Comparison of ENCODE assay signal across 28 cellular contexts in genomic region chr6:46741910-46742309, GRCh38. TPM values are rescaled to one million over a fixed set of nuclear protein-coding genes. Genes with fewer than 3 reads are reported as not detected.
DNase-seq lines count a peak whose midpoint lies in the region; ATAC-seq, FAIRE-seq and TF ChIP-seq lines count a peak whose summit lies in the region.
"Had no signal": no experiment of that assay in that cellular context is flagged by ENCODE, and none has a peak within 500 bp of the region (broad histone marks: within the 10 kb centered on the region; RNA-seq: fewer than 3 reads in every experiment).

No MANE protein-coding gene starts in this region.

- H3K23ac ChIP-seq in IMR-90 (ENCODE audit: low read depth, low read length), result no peak overlapping the region

- no peaks in the 10 kb centered on the region for H3K4me1 Mint-ChIP-seq in neural progenitor cell
- H3K4me1 Mint-ChIP-seq: CD4-positive, alpha-beta memory T cell; CD4-positive, CD25-positive, alpha-beta regulatory T cell; CD8-positive, alpha-beta memory T cell had no signal

- H2BK120ac ChIP-seq in IMR-90 (ENCODE audit: low read depth, low read length), result no peak overlapping the region

- no peaks in the 10 kb centered on the region for H3K9me3 Mint-ChIP-seq in neural progenitor cell
- H3K9me3 Mint-ChIP-seq: CD8-positive, alpha-beta memory T cell had no signal

- peaks cover 4% of the 10 kb centered on the region for H3K27me3 Mint-ChIP-seq in neural progenitor cell (ENCODE audit: insufficient read depth, low read depth)

- no peak overlapping the region for H4K91ac ChIP-seq in IMR-90 (ENCODE audit: insufficient read depth, low read depth, low read length)

- H3K4me2 ChIP-seq in IMR-90 (ENCODE audit: low read depth, low read length) (no peak overlapping the region), K562 (ENCODE audit: insufficient read depth, low read length) (no peak overlapping the region), mammary epithelial cell (ENCODE audit: insufficient read depth, low read depth, low read length) (no peak overlapping the region), neural progenitor cell (no peak overlapping the region)
- H3K4me2 ChIP-seq: BLaER1 had no signal

- no peak for TF ChIP-seq EP300 in K562 (IDR thresholded peaks at IDR 0.05; ENCODE audit: low read length)

- no peak overlapping the region for H2BK15ac ChIP-seq in IMR-90 (ENCODE audit: low read depth, low read length)

- H3K56ac ChIP-seq in IMR-90 (ENCODE audit: extremely low read depth, insufficient read depth, low read length), result no peak overlapping the region

- H3K4ac ChIP-seq in IMR-90 (ENCODE audit: low read depth, low read length), result no peak overlapping the region

- CTCF ChIA-PET in IMR-90 (lab: Yijun Ruan, JAX) (no interaction called here), K562 (lab: Yijun Ruan, JAX; ENCODE audit: low intra/inter-chr PET ratio) (no interaction called here), mammary epithelial cell (lab: Charles Lee; ENCODE audit: low non-redundant PET) (no interaction called here)

- no peaks in the 10 kb centered on the region for H3K79me1 ChIP-seq in IMR-90 (ENCODE audit: low read depth in 1 of 2, low read length in 2 of 2)

- H3K79me2 ChIP-seq in K562 (ENCODE audit: control insufficient read depth, insufficient read depth, low read length), result no peaks in the 10 kb centered on the region
- H3K79me2 ChIP-seq in mammary epithelial cell (ENCODE audit: insufficient read depth, low read length), result no peaks in the 10 kb centered on the region
- no peaks in the 10 kb centered on the region for H3K79me2 ChIP-seq in neural progenitor cell (ENCODE audit: low read depth)

- H3K4me3 Mint-ChIP-seq in neural progenitor cell, result no peak overlapping the region
- H3K4me3 Mint-ChIP-seq: CD14-positive monocyte; CD4-positive, alpha-beta memory T cell; CD4-positive, CD25-positive, alpha-beta regulatory T cell; CD8-positive, alpha-beta memory T cell had no signal

- H2AFZ ChIP-seq in IMR-90 (replicated peaks; ENCODE audit: low read length, poor library complexity), result no peak overlapping the region
- H2AFZ ChIP-seq in K562 (ENCODE audit: low read depth, low read length), result no peak overlapping the region
- no peak overlapping the region for H2AFZ ChIP-seq in mammary epithelial cell (ENCODE audit: low read depth, low read length)
- H2AFZ ChIP-seq in neural progenitor cell (replicated peaks), result no peak overlapping the region

- no peak overlapping the region for H2BK5ac ChIP-seq in IMR-90 (ENCODE audit: low read depth, low read length, poor library complexity, severe bottlenecking)

- H3K27ac Mint-ChIP-seq in neural progenitor cell, result no peak overlapping the region
- H3K27ac Mint-ChIP-seq: CD14-positive monocyte; CD4-positive, alpha-beta memory T cell; CD8-positive, alpha-beta memory T cell had no signal

- no peaks in the 10 kb centered on the region for H3F3A ChIP-seq in neural progenitor cell (ENCODE audit: low read depth)

- POLR2A ChIA-PET in IMR-90 (lab: Charles Lee; ENCODE audit: unreplicated experiment) (no interaction called here), K562 (lab: Yijun Ruan, JAX) (no interaction called here)

- TF ChIP-seq POLR2A in IMR-90 (IDR thresholded peaks at IDR 0.05; ENCODE audit: low read depth, low read length), result no peak
- TF ChIP-seq POLR2A in K562 (conservative IDR thresholded peaks at IDR 0.05), result no peak

- H3K27ac ChIP-seq in IMR-90 (ENCODE audit: insufficient read depth, low read length), result no peak overlapping the region
- H3K27ac ChIP-seq in K562 (ENCODE audit: extremely low read depth, low read depth, low read length), result no peak overlapping the region
- H3K27ac ChIP-seq in mammary epithelial cell (ENCODE audit: insufficient read depth, low read depth, low read length), result no peak overlapping the region
- H3K27ac ChIP-seq in neural progenitor cell, result no peak overlapping the region
- H3K27ac ChIP-seq: BLaER1 had no signal

- no peak overlapping the region for H3K14ac ChIP-seq in IMR-90 (replicated peaks; ENCODE audit: low read depth, low read length)

- H3K27me3 ChIP-seq in IMR-90 (ENCODE audit: control insufficient read depth, insufficient read depth, low read length), result no peaks in the 10 kb centered on the region
- no peaks in the 10 kb centered on the region for H3K27me3 ChIP-seq in K562 (ENCODE audit: control insufficient read depth in 2 of 2, insufficient read depth in 2 of 2, low read length in 2 of 2)
- no peaks in the 10 kb centered on the region for H3K27me3 ChIP-seq in mammary epithelial cell (ENCODE audit: insufficient read depth, low read length)
- peaks cover 9% of the 10 kb centered on the region for H3K27me3 ChIP-seq in neural progenitor cell
- H3K27me3 ChIP-seq: BE2C, BLaER1 had no signal

- no peak overlapping the region for H2BK20ac ChIP-seq in IMR-90 (ENCODE audit: low read depth, low read length)

- H3K9me1 ChIP-seq in IMR-90 (ENCODE audit: insufficient read depth, low read length) (no peaks in the 10 kb centered on the region), K562 (ENCODE audit: control insufficient read depth, insufficient read depth, low read length) (no peaks in the 10 kb centered on the region)

- TF ChIP-seq RAD21 in IMR-90 (IDR thresholded peaks at IDR 0.05; ENCODE audit: low read length) (no peak), K562 (CRISPR knock-in tag; conservative IDR thresholded peaks at IDR 0.05 in 1 of 2, IDR thresholded peaks at IDR 0.05 in 1 of 2) (no peak)

- dilution Hi-C loops in IMR-90 (cut with HindIII; ENCODE audit: low sequenced_read_pairs, unreplicated experiment) (no loop called here), mammary epithelial cell (cut with HindIII; ENCODE audit: low sequenced_read_pairs) (no loop called here)

- in situ Hi-C loops in IMR-90 (cut with MboI; ENCODE audit: low sequenced_read_pairs), result no loop called here
- in situ Hi-C loops in K562 (cut with MboI), result no loop called here
- in situ Hi-C loops in mammary epithelial cell (cut with MboI; ENCODE audit: low sequenced_read_pairs in 2 of 2), result no loop called here

- H2AK5ac ChIP-seq in IMR-90 (ENCODE audit: low read depth, low read length), result no peak overlapping the region

- H4K20me1 ChIP-seq in IMR-90 (ENCODE audit: insufficient read depth, low read length) (no peaks in the 10 kb centered on the region), K562 (replicated peaks; ENCODE audit: control insufficient read depth, insufficient read depth, low read length) (no peaks in the 10 kb centered on the region), mammary epithelial cell (ENCODE audit: insufficient read depth, low read length) (no peaks in the 10 kb centered on the region), neural progenitor cell (ENCODE audit: low read depth) (no peaks in the 10 kb centered on the region)
- H4K20me1 ChIP-seq: BLaER1 had no signal

- H4K8ac ChIP-seq in IMR-90 (ENCODE audit: low read depth in 2 of 2, low read length in 2 of 2), result no peak overlapping the region

- H3K18ac ChIP-seq in IMR-90 (ENCODE audit: low read depth, low read length), result no peak overlapping the region

- H2AK9ac ChIP-seq in IMR-90 (replicated peaks; ENCODE audit: low read depth, low read length, poor library complexity), result no peak overlapping the region

- H3K36me3 ChIP-seq in IMR-90 (ENCODE audit: control insufficient read depth, insufficient read depth, low read length), result no peaks in the 10 kb centered on the region
- H3K36me3 ChIP-seq in K562 (ENCODE audit: control insufficient read depth, insufficient read depth, low read length), result no peaks in the 10 kb centered on the region
- no peaks in the 10 kb centered on the region for H3K36me3 ChIP-seq in mammary epithelial cell (ENCODE audit: insufficient read depth, low read length)
- no peaks in the 10 kb centered on the region for H3K36me3 ChIP-seq in neural progenitor cell
- H3K36me3 ChIP-seq: BE2C, BLaER1 had no signal

- no peaks in the 10 kb centered on the region for H3K4me1 ChIP-seq in IMR-90 (ENCODE audit: control insufficient read depth, insufficient read depth, low read length)
- H3K4me1 ChIP-seq in K562 (replicated peaks in 1 of 2; ENCODE audit: control insufficient read depth in 2 of 2, insufficient read depth in 2 of 2, low read length in 2 of 2), result no peaks in the 10 kb centered on the region
- peaks cover 8% of the 10 kb centered on the region for H3K4me1 ChIP-seq in mammary epithelial cell (ENCODE audit: insufficient read depth, low read length)
- no peaks in the 10 kb centered on the region for H3K4me1 ChIP-seq in neural progenitor cell
- H3K4me1 ChIP-seq: BE2C, BLaER1 had no signal

- intact Hi-C loops in IMR-90 (cut with micrococcal nuclease) (no loop called here), K562 (cut with micrococcal nuclease) (no loop called here), mammary epithelial cell (cut with micrococcal nuclease) (no loop called here)

- H4K5ac ChIP-seq in IMR-90 (ENCODE audit: low read depth, low read length), result no peak overlapping the region

- no peak for DNase-seq in IMR-90
- no peak for DNase-seq in K562 (ENCODE audit: extremely low read depth in 1 of 4, low spot score in 3 of 4)
- DNase-seq in mammary epithelial cell, result no peak
- DNase-seq in neural progenitor cell (ENCODE audit: low spot score), result no peak
- DNase-seq: 8988T; ACHN; BE2C; C1 segment of cervical spinal cord; CD4-positive, alpha-beta memory T cell; CD4-positive, CD25-positive, alpha-beta regulatory T cell; CD8-positive, alpha-beta memory T cell; COR-L47; DMS 273 treated with DMSO at 0.1 percent for 48 hours; DMS153; DMS79; DND-41; EL; GDM1 had no signal

- ATAC-seq in IMR-90 (ENCODE audit: low read depth) (no peak), K562 (no peak)
- ATAC-seq: GM12878 had no signal

- BruUV-seq in IMR-90 (replicated peaks; lab: Mats Ljungman, UMichigan) (no TSS peak), K562 (replicated peaks; lab: Mats Ljungman, UMichigan) (no TSS peak), mammary epithelial cell (replicated peaks; lab: Mats Ljungman, UMichigan) (no TSS peak)

- FAIRE-seq in K562 (lab: Jason Lieb, UNC), result no peak
- FAIRE-seq: A204.1, GM12878, GM12892, GM18507 had no signal

- no peaks in the 10 kb centered on the region for H3K9me3 ChIP-seq in IMR-90 (ENCODE audit: control insufficient read depth, insufficient read depth, low read length)
- H3K9me3 ChIP-seq in K562 (replicated peaks; ENCODE audit: control insufficient read depth, insufficient read depth, low read depth, low read length), result no peaks in the 10 kb centered on the region
- no peaks in the 10 kb centered on the region for H3K9me3 ChIP-seq in mammary epithelial cell (replicated peaks; ENCODE audit: insufficient read depth, low read length)
- no peaks in the 10 kb centered on the region for H3K9me3 ChIP-seq in neural progenitor cell (ENCODE audit: low read depth)
- H3K9me3 ChIP-seq: BE2C, BLaER1 had no signal

- no peaks in the 10 kb centered on the region for H3K36me3 Mint-ChIP-seq in neural progenitor cell
- H3K36me3 Mint-ChIP-seq: CD14-positive monocyte; CD4-positive, alpha-beta memory T cell; CD4-positive, CD25-positive, alpha-beta regulatory T cell; CD8-positive, alpha-beta memory T cell had no signal

- TF ChIP-seq CTCF in IMR-90 (conservative IDR thresholded peaks at IDR 0.05; ENCODE audit: low read depth, low read length) (no peak), K562 (IDR thresholded peaks at IDR 0.05 in 2 of 3, conservative IDR thresholded peaks at IDR 0.05 in 1 of 3; ENCODE audit: insufficient read depth in 2 of 3, low read depth in 1 of 3, low read length in 3 of 3) (no peak), mammary epithelial cell (conservative IDR thresholded peaks at IDR 0.05 in 1 of 2, IDR thresholded peaks at IDR 0.05 in 1 of 2; ENCODE audit: extremely low read depth in 1 of 2, insufficient read depth in 1 of 2, low read depth in 1 of 2, low read length in 2 of 2) (no peak), neural progenitor cell (IDR thresholded peaks at IDR 0.05) (no peak)

- no peak overlapping the region for H3K4me3 ChIP-seq in IMR-90 (ENCODE audit: insufficient read depth, low read depth, low read length)
- no peak overlapping the region for H3K4me3 ChIP-seq in K562
- H3K4me3 ChIP-seq in mammary epithelial cell (replicated peaks in 1 of 3; ENCODE audit: insufficient read depth in 1 of 3, low read depth in 2 of 3, low read length in 3 of 3), result no peak overlapping the region
- no peak overlapping the region for H3K4me3 ChIP-seq in neural progenitor cell
- H3K4me3 ChIP-seq: BLaER1, GM12878 had no signal

- WGBS in IMR-90 (ENCODE audit: extremely low coverage in 2 of 2, insufficient read length in 1 of 2), 2 experiments, result no CpG with 5 or more reads among the region's 4 CpGs
- WGBS in K562 (ENCODE audit: insufficient coverage, low coverage, missing lambda C conversion rate), result 1% methylated on average over 4 of the region's 4 CpGs
- 100% methylated on average over 4 of the region's 4 CpGs for WGBS in mammary epithelial cell (ENCODE audit: low coverage, missing lambda C conversion rate)

- H3K9ac ChIP-seq in IMR-90 (ENCODE audit: low read depth, low read length) (no peak overlapping the region), K562 (ENCODE audit: insufficient read depth in 1 of 2, low read depth in 2 of 2, low read length in 2 of 2) (no peak overlapping the region), mammary epithelial cell (ENCODE audit: insufficient read depth, low read length) (no peak overlapping the region), neural progenitor cell (no peak overlapping the region)
- H3K9ac ChIP-seq: BLaER1 had no signal

RNA-seq across cellular contexts. Expression of gene ANKRD66, which starts 4.8 kb away (rescaled TPM):
- total RNA-seq in IMR-90 (2012; rRNA removed) (not detected in 2 replicates), K562 (2014; rRNA removed) (not detected in 2 replicates), K562 (2014; rRNA removed; fragmentation: Illumina TruSeq; extraction: Trizol) (not detected in 2 replicates), K562 (2015; rRNA removed; fragmentation: Illumina TruSeq; extraction: Trizol) (not detected in 2 replicates), K562 (2021) (not detected in 2 replicates), mammary epithelial cell (not detected), neural progenitor cell (ENCODE audit: low replicate concordance) (not detected in 2 replicates)
- polyA plus RNA-seq in IMR-90 (2012; rRNA removed) (not detected in 2 replicates), K562 (2011; rRNA removed) (not detected in 2 replicates), K562 (2014; fragmentation: Illumina TruSeq; extraction: Trizol) (not detected in 2 replicates), K562 (2014; fragmentation: Nextera tagmentation; extraction: Ambion mirVana) (not detected), K562 (2014; rRNA removed) (not detected in 2 replicates), mammary epithelial cell (not detected)
- not detected in 2 replicates for polyA plus RNA-seq in IMR-90 (2012; cell fraction: cytosol; rRNA removed)
- polyA plus RNA-seq in IMR-90 (2012; cell fraction: nucleus; rRNA removed; ENCODE audit: low replicate concordance), result not detected in 2 replicates
- not detected in 2 replicates for total RNA-seq in K562 (2011; cell fraction: chromatin; rRNA removed; ENCODE audit: low replicate concordance)
- total RNA-seq in K562 (2011; cell fraction: nucleolus; rRNA removed), result not detected in 2 replicates
- not detected in 2 replicates for total RNA-seq in K562 (2011; cell fraction: nucleoplasm; rRNA removed)
- not detected in 2 replicates for polyA plus RNA-seq in K562 (2011; cell fraction: cytosol; rRNA removed)
- polyA plus RNA-seq in K562 (2011; cell fraction: nucleus; rRNA removed), result not detected in 2 replicates
- polyA plus RNA-seq in K562 (2012), result not detected in 2 replicates
- polyA minus RNA-seq in K562 (2011; rRNA and poly(A)+ RNA removed), result not detected in 2 replicates
- not detected in 2 replicates for polyA minus RNA-seq in K562 (2011; cell fraction: cytosol; rRNA and poly(A)+ RNA removed)
- polyA minus RNA-seq in K562 (2011; cell fraction: nucleus; rRNA and poly(A)+ RNA removed), result not detected in 2 replicates
- polyA minus RNA-seq in mammary epithelial cell, result not detected
- total RNA-seq: A673; CD4-positive, alpha-beta memory T cell; CD4-positive, CD25-positive, alpha-beta regulatory T cell; CD8-positive, alpha-beta memory T cell; Daoy; G401; GM12878 had no signal
- polyA plus RNA-seq: AG04450; CD14-positive monocyte; CD4-positive, alpha-beta memory T cell; CD4-positive, CD25-positive, alpha-beta regulatory T cell; CD8-positive, alpha-beta memory T cell; GM12878 had no signal

RNA-seq across cellular contexts. Expression of gene PLA2G7, which starts 6.7 kb away (rescaled TPM):
- total RNA-seq in IMR-90 (2012; rRNA removed) (not detected in 2 replicates), K562 (2014; rRNA removed) (not detected in 2 replicates), K562 (2014; rRNA removed; fragmentation: Illumina TruSeq; extraction: Trizol) (not detected in 2 replicates), K562 (2015; rRNA removed; fragmentation: Illumina TruSeq; extraction: Trizol) (not detected in 2 replicates), K562 (2021) (not detected in 2 replicates), mammary epithelial cell (1 to 10 TPM; 5.7 to 5.9 TPM), neural progenitor cell (ENCODE audit: low replicate concordance) (1.1 and 1.8 TPM in 2 replicates)
- polyA plus RNA-seq in IMR-90 (2012; rRNA removed) (not detected in 2 replicates), K562 (2011; rRNA removed) (not detected in 2 replicates), K562 (2014; fragmentation: Illumina TruSeq; extraction: Trizol) (not detected in 2 replicates), K562 (2014; fragmentation: Nextera tagmentation; extraction: Ambion mirVana) (not detected), K562 (2014; rRNA removed) (not detected in 2 replicates), mammary epithelial cell (5.4 TPM)
- polyA plus RNA-seq in IMR-90 (2012; cell fraction: cytosol; rRNA removed), result not detected in 2 replicates
- polyA plus RNA-seq in IMR-90 (2012; cell fraction: nucleus; rRNA removed; ENCODE audit: low replicate concordance), result not detected in 2 replicates
- not detected in 2 replicates for total RNA-seq in K562 (2011; cell fraction: chromatin; rRNA removed; ENCODE audit: low replicate concordance)
- not detected in 2 replicates for total RNA-seq in K562 (2011; cell fraction: nucleolus; rRNA removed)
- total RNA-seq in K562 (2011; cell fraction: nucleoplasm; rRNA removed), result not detected in 2 replicates
- polyA plus RNA-seq in K562 (2011; cell fraction: cytosol; rRNA removed), result not detected in 2 replicates
- polyA plus RNA-seq in K562 (2011; cell fraction: nucleus; rRNA removed), result not detected in 2 replicates
- not detected in 2 replicates for polyA plus RNA-seq in K562 (2012)
- not detected in 2 replicates for polyA minus RNA-seq in K562 (2011; rRNA and poly(A)+ RNA removed)
- polyA minus RNA-seq in K562 (2011; cell fraction: cytosol; rRNA and poly(A)+ RNA removed), result not detected in 2 replicates
- not detected in 2 replicates for polyA minus RNA-seq in K562 (2011; cell fraction: nucleus; rRNA and poly(A)+ RNA removed)
- 6.8 TPM for polyA minus RNA-seq in mammary epithelial cell
- total RNA-seq: A673; CD4-positive, CD25-positive, alpha-beta regulatory T cell; Daoy; G401; GM12878 had no signal
- polyA plus RNA-seq: AG04450; CD4-positive, alpha-beta memory T cell; CD4-positive, CD25-positive, alpha-beta regulatory T cell; CD8-positive, alpha-beta memory T cell; GM12878 had no signal

RNA-seq across cellular contexts. Expression of gene MEP1A, which starts 51.3 kb away (rescaled TPM):
- total RNA-seq in IMR-90 (2012; rRNA removed) (not detected in 2 replicates), K562 (2014; rRNA removed) (not detected in 2 replicates), K562 (2014; rRNA removed; fragmentation: Illumina TruSeq; extraction: Trizol) (not detected in 2 replicates), K562 (2015; rRNA removed; fragmentation: Illumina TruSeq; extraction: Trizol) (not detected in 2 replicates), K562 (2021) (not detected in 2 replicates), mammary epithelial cell (under 1 TPM in 1 of 2 donors, not detected in 1; 0.14 TPM), neural progenitor cell (ENCODE audit: low replicate concordance) (not detected in 2 replicates)
- polyA plus RNA-seq in IMR-90 (2012; rRNA removed) (not detected in 2 replicates), K562 (2011; rRNA removed) (not detected in 2 replicates), K562 (2014; fragmentation: Illumina TruSeq; extraction: Trizol) (not detected in 2 replicates), K562 (2014; fragmentation: Nextera tagmentation; extraction: Ambion mirVana) (not detected), K562 (2014; rRNA removed) (not detected in 2 replicates), mammary epithelial cell (0.12 TPM)
- polyA plus RNA-seq in IMR-90 (2012; cell fraction: cytosol; rRNA removed), result not detected in 2 replicates
- not detected in 2 replicates for polyA plus RNA-seq in IMR-90 (2012; cell fraction: nucleus; rRNA removed; ENCODE audit: low replicate concordance)
- total RNA-seq in K562 (2011; cell fraction: chromatin; rRNA removed; ENCODE audit: low replicate concordance), result not detected in 2 replicates
- total RNA-seq in K562 (2011; cell fraction: nucleolus; rRNA removed), result not detected in 2 replicates
- total RNA-seq in K562 (2011; cell fraction: nucleoplasm; rRNA removed), result not detected in 2 replicates
- not detected in 2 replicates for polyA plus RNA-seq in K562 (2011; cell fraction: cytosol; rRNA removed)
- polyA plus RNA-seq in K562 (2011; cell fraction: nucleus; rRNA removed), result not detected in 2 replicates
- not detected in 2 replicates for polyA plus RNA-seq in K562 (2012)
- polyA minus RNA-seq in K562 (2011; rRNA and poly(A)+ RNA removed), result not detected in 2 replicates
- polyA minus RNA-seq in K562 (2011; cell fraction: cytosol; rRNA and poly(A)+ RNA removed), result not detected in 2 replicates
- not detected in 2 replicates for polyA minus RNA-seq in K562 (2011; cell fraction: nucleus; rRNA and poly(A)+ RNA removed)
- 2.1 TPM for polyA minus RNA-seq in mammary epithelial cell
- total RNA-seq: A673; CD4-positive, alpha-beta memory T cell; CD4-positive, CD25-positive, alpha-beta regulatory T cell; CD8-positive, alpha-beta memory T cell; Daoy; G401; GM12878 had no signal
- polyA plus RNA-seq: AG04450; CD4-positive, alpha-beta memory T cell; CD4-positive, CD25-positive, alpha-beta regulatory T cell; CD8-positive, alpha-beta memory T cell; GM12878 had no signal

RNA-seq across cellular contexts. Expression of gene TDRD6, which starts 54.2 kb away (rescaled TPM):
- total RNA-seq in IMR-90 (2012; rRNA removed) (not detected in 2 replicates), K562 (2014; rRNA removed) (under 0.01 and 0.04 TPM in 2 replicates), K562 (2014; rRNA removed; fragmentation: Illumina TruSeq; extraction: Trizol) (0.10 and 0.15 TPM in 2 replicates), K562 (2015; rRNA removed; fragmentation: Illumina TruSeq; extraction: Trizol) (0.14 and 0.19 TPM in 2 replicates), K562 (2021) (0.11 and 0.22 TPM in 2 replicates), mammary epithelial cell (under 1 TPM; 0.09 to 0.50 TPM), neural progenitor cell (ENCODE audit: low replicate concordance) (0.09 and 0.15 TPM in 2 replicates)
- polyA plus RNA-seq in IMR-90 (2012; rRNA removed) (not detected in 2 replicates), K562 (2011; rRNA removed) (0.01 and 0.21 TPM in 2 replicates), K562 (2014; fragmentation: Illumina TruSeq; extraction: Trizol) (0.03 and 0.13 TPM in 2 replicates), K562 (2014; fragmentation: Nextera tagmentation; extraction: Ambion mirVana) (under 1 TPM in 1 of 2 experiments, not detected in 1; 0.04 TPM), K562 (2014; rRNA removed) (0.53 TPM in 1 of 2 replicates, not detected in the other), mammary epithelial cell (0.01 TPM)
- polyA plus RNA-seq in IMR-90 (2012; cell fraction: cytosol; rRNA removed), result not detected in 2 replicates
- 0.01 TPM in 2 replicates for polyA plus RNA-seq in IMR-90 (2012; cell fraction: nucleus; rRNA removed; ENCODE audit: low replicate concordance)
- 0.14 TPM in 1 of 2 replicates, not detected in the other for total RNA-seq in K562 (2011; cell fraction: chromatin; rRNA removed; ENCODE audit: low replicate concordance)
- 0.13 and 0.17 TPM in 2 replicates for total RNA-seq in K562 (2011; cell fraction: nucleolus; rRNA removed)
- 0.15 TPM in 1 of 2 replicates, not detected in the other for total RNA-seq in K562 (2011; cell fraction: nucleoplasm; rRNA removed)
- 0.06 TPM in 1 of 2 replicates, not detected in the other for polyA plus RNA-seq in K562 (2011; cell fraction: cytosol; rRNA removed)
- polyA plus RNA-seq in K562 (2011; cell fraction: nucleus; rRNA removed), result not detected in 2 replicates
- 0.03 and 0.53 TPM in 2 replicates for polyA plus RNA-seq in K562 (2012)
- 0.15 and 0.18 TPM in 2 replicates for polyA minus RNA-seq in K562 (2011; rRNA and poly(A)+ RNA removed)
- polyA minus RNA-seq in K562 (2011; cell fraction: cytosol; rRNA and poly(A)+ RNA removed), result not detected in 2 replicates
- polyA minus RNA-seq in K562 (2011; cell fraction: nucleus; rRNA and poly(A)+ RNA removed), result under 0.01 TPM in 1 of 2 replicates, not detected in the other
- polyA minus RNA-seq in mammary epithelial cell, result 0.52 TPM
- total RNA-seq: A673; CD4-positive, CD25-positive, alpha-beta regulatory T cell; CD8-positive, alpha-beta memory T cell; Daoy; G401; GM12878 had no signal
- polyA plus RNA-seq: AG04450; CD4-positive, alpha-beta memory T cell; CD4-positive, CD25-positive, alpha-beta regulatory T cell; CD8-positive, alpha-beta memory T cell; GM12878 had no signal
